Comparison of ENCODE assay signal across 10 cellular contexts in the genomic region with DNA sequence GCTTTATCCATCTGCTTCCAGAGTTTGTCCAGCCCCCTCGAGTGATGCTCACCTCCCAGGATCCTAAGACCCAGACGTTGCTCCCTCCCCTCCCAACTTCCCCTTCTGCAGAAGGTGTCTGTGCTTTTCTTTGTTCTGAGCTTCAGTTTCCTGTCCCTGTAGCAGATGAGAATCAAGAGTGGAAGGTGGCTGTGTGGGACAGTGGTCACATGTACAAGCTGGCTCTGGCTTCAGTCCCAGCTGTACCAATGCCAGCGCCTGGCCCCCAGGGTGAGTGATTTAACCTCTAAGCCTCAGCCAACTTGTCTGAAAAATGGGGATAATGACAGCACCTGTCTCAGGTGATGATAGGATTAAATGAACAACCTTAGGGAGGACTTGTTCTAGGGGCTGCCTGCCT. TPM values are rescaled to one million over a fixed set of nuclear protein-coding genes. Genes with fewer than 3 reads are reported as not detected.
DNase-seq lines count a peak whose midpoint lies in the region; ATAC-seq and TF ChIP-seq lines count a peak whose summit lies in the region.
"Had no signal": no experiment of that assay in that cellular context is flagged by ENCODE, and none has a peak within 500 bp of the region (broad histone marks: within the 10 kb centered on the region; RNA-seq: fewer than 3 reads in every experiment).

No MANE protein-coding gene starts in this region.

- H2AFZ ChIP-seq in GM23248: no peak overlapping the region

- in situ Hi-C loops in GM23248 (cut with MboI): no loop called here

- no peaks in the 10 kb centered on the region for H3K9me2 ChIP-seq in GM23248 (ENCODE audit: insufficient read depth)

- H3K36me3 ChIP-seq in GM23248 (ENCODE audit: low read depth): no peaks in the 10 kb centered on the region
- H3K36me3 ChIP-seq in mucosa of rectum (ENCODE audit: control insufficient read depth in 2 of 2, insufficient read depth in 2 of 2, low read length in 2 of 2): peaks cover 35 to 41% of the 10 kb centered on the region in 2 donors

- H3K4me1 ChIP-seq in GM23248 (ENCODE audit: insufficient read depth) (peaks cover 5% of the 10 kb centered on the region; the same call in 1 of the 2 replicates), mucosa of rectum (ENCODE audit: control insufficient read depth in 2 of 2, insufficient read depth in 2 of 2, low read length in 2 of 2) (peaks cover 58 to 64% of the 10 kb centered on the region in 2 donors)

- peaks cover 37% of the 10 kb centered on the region for H3K4me1 Mint-ChIP-seq in CD4-positive, alpha-beta T cell (ENCODE audit: low read depth)
- peaks cover 29% of the 10 kb centered on the region for H3K4me1 Mint-ChIP-seq in activated naive CD8-positive, alpha-beta T cell treated with anti-CD3 and anti-CD28 coated beads, Interleukin-2, amount 10 ng/mL, durations not matched to agents 7 days and 5 days

- no peak overlapping the region for H3K27ac ChIP-seq in CD4-positive, alpha-beta T cell (ENCODE audit: low read depth, low read length)
- H3K27ac ChIP-seq in GM23248 (no peak overlapping the region), mucosa of rectum (ENCODE audit: low read depth in 2 of 2, low read length in 2 of 2) (peak overlapping the region; percentile 79 to 83)

- 94 to 99% methylated on average over 3 of the region's 3 CpGs for WGBS in GM23248 (ENCODE audit: low coverage in 1 of 2, low lambda C conversion rate in 2 of 2, missing lambda C conversion rate in 2 of 2), 2 experiments

- no peaks in the 10 kb centered on the region for H3F3A ChIP-seq in GM23248 (ENCODE audit: insufficient read depth)

- no peak overlapping the region for H3K4me3 Mint-ChIP-seq in CD4-positive, alpha-beta T cell
- peak overlapping the region; percentile 70 for H3K4me3 Mint-ChIP-seq in activated naive CD8-positive, alpha-beta T cell treated with anti-CD3 and anti-CD28 coated beads, Interleukin-2, amount 10 ng/mL, durations not matched to agents 7 days and 5 days

- POLR2A ChIA-PET in CD4-positive, alpha-beta T cell (lab: Charles Lee): interaction anchor here (0.6 to 4.8 kb wide), 6 partner anchors 8 to 60 kb away, joined by 3 to 23 read pairs (median 6); a partner anchor contains a TSS
- POLR2A ChIA-PET in activated naive CD8-positive, alpha-beta T cell treated with anti-CD3 and anti-CD28 coated beads, Interleukin-2, amount 10 ng/mL, durations not matched to agents 7 days and 5 days (lab: Charles Lee): interaction anchor here (0.5 to 6.1 kb wide), 8 partner anchors 9 to 958 kb away, joined by 3 to 49 read pairs (median 6); a partner anchor contains a TSS

- H3K27me3 ChIP-seq in CD4-positive, alpha-beta T cell (ENCODE audit: control insufficient read depth, insufficient read depth, low read length): no peaks in the 10 kb centered on the region
- no peaks in the 10 kb centered on the region for H3K27me3 ChIP-seq in GM23248 (replicated peaks; ENCODE audit: insufficient read depth)
- H3K27me3 ChIP-seq in mucosa of rectum (ENCODE audit: control insufficient read depth in 2 of 2, insufficient read depth in 2 of 2, low read length in 2 of 2): no peaks in the 10 kb centered on the region

- H3K36me3 Mint-ChIP-seq in CD4-positive, alpha-beta T cell (ENCODE audit: low read depth): peaks cover 22% of the 10 kb centered on the region
- peaks cover 10% of the 10 kb centered on the region for H3K36me3 Mint-ChIP-seq in activated naive CD8-positive, alpha-beta T cell treated with anti-CD3 and anti-CD28 coated beads, Interleukin-2, amount 10 ng/mL, durations not matched to agents 7 days and 5 days

- H3K27me3 Mint-ChIP-seq in CD4-positive, alpha-beta T cell: no peaks in the 10 kb centered on the region
- no peaks in the 10 kb centered on the region for H3K27me3 Mint-ChIP-seq in activated naive CD8-positive, alpha-beta T cell treated with anti-CD3 and anti-CD28 coated beads, Interleukin-2, amount 10 ng/mL, durations not matched to agents 7 days and 5 days

- H3K9ac ChIP-seq in GM23248: peak overlapping the region; percentile 64; the same call in 1 of the 2 replicates
- peak overlapping the region; percentile 54 to 63 for H3K9ac ChIP-seq in mucosa of rectum (ENCODE audit: low read depth in 1 of 2, low read length in 2 of 2)

- no peak overlapping the region for H3K4me2 ChIP-seq in GM23248 (ENCODE audit: unreplicated experiment)

- H3K4me3 ChIP-seq in GM23248 (no peak overlapping the region), mucosa of rectum (ENCODE audit: low read length in 2 of 2) (peak overlapping the region; percentile 58 to 59)

- H3K79me2 ChIP-seq in GM23248 (ENCODE audit: insufficient read depth): no peaks in the 10 kb centered on the region

- ATAC-seq in CD4-positive, alpha-beta T cell (ENCODE audit: poor library complexity): peak; percentile 27
- no peak for ATAC-seq in activated naive CD8-positive, alpha-beta T cell treated with anti-CD3 and anti-CD28 coated beads, Interleukin-2, amount 10 ng/mL, durations not matched to agents 7 days and 5 days (ENCODE audit: low read depth)

- CTCF ChIA-PET in CD4-positive, alpha-beta T cell (lab: Charles Lee): interaction anchor here (0.7 to 6.2 kb wide), 9 partner anchors 9 to 107 kb away, joined by 3 to 70 read pairs (median 6); a partner anchor contains a TSS

- H3K27ac Mint-ChIP-seq in CD4-positive, alpha-beta T cell: peak overlapping the region; percentile 32
- peak overlapping the region; percentile 80 for H3K27ac Mint-ChIP-seq in activated naive CD8-positive, alpha-beta T cell treated with anti-CD3 and anti-CD28 coated beads, Interleukin-2, amount 10 ng/mL, durations not matched to agents 7 days and 5 days

- no peaks in the 10 kb centered on the region for H3K9me3 Mint-ChIP-seq in CD4-positive, alpha-beta T cell
- H3K9me3 Mint-ChIP-seq in activated naive CD8-positive, alpha-beta T cell treated with anti-CD3 and anti-CD28 coated beads, Interleukin-2, amount 10 ng/mL, durations not matched to agents 7 days and 5 days: no peaks in the 10 kb centered on the region
- H3K9me3 Mint-ChIP-seq: activated T-helper 2 cell treated with anti-CD3 and anti-CD28 coated beads, Interferon-gamma antibody, Interleukin-2, Interleukin-4, amounts not matched to agents 10 μg/mL and 5 μg/mL and 100 μg/mL, durations not matched to agents 14 hours and 24 hours and 36 hours had no signal

- H4K20me1 ChIP-seq in GM23248 (ENCODE audit: insufficient read depth): no peaks in the 10 kb centered on the region

- DNase-seq in CD4-positive, alpha-beta T cell: no peak
- DNase-seq in GM23248 (no peak), NCI-H2107 treated with DMSO at 0.1 percent for 48 hours (lab: John Stamatoyannopoulos, UW; ENCODE audit: unreplicated experiment) (no peak), NCI-H146 (lab: John Stamatoyannopoulos, UW) (no peak), AG20443 (ENCODE audit: low spot score) (no peak)
- DNase-seq in activated naive CD8-positive, alpha-beta T cell treated with anti-CD3 and anti-CD28 coated beads, Interleukin-2, amount 10 ng/mL, durations not matched to agents 7 days and 5 days: no peak
- no peak for DNase-seq in activated effector memory CD4-positive, alpha-beta T cell treated with anti-CD3 and anti-CD28 coated beads, Interleukin-2, amount 50 U/mL, for 16 hours

- H3K9me3 ChIP-seq in CD4-positive, alpha-beta T cell (ENCODE audit: control insufficient read depth, low read length): no peaks in the 10 kb centered on the region
- H3K9me3 ChIP-seq in GM23248 (ENCODE audit: low read depth) (no peaks in the 10 kb centered on the region), mucosa of rectum (ENCODE audit: control insufficient read depth in 2 of 2, low read length in 2 of 2) (no peaks in the 10 kb centered on the region)

- intact Hi-C loops in CD4-positive, alpha-beta T cell (cut with DNase I, micrococcal nuclease): loop anchor here in 1 of 2 experiments (1.0 kb wide), 2 partner anchors 20 to 124 kb away; no protein-coding TSS in a partner anchor

- no peak for TF ChIP-seq CTCF in CD4-positive, alpha-beta T cell (IDR thresholded peaks at IDR 0.05)

RNA-seq across cellular contexts. Expression of a gene that starts 7.7 kb away (rescaled TPM):
- total RNA-seq in CD4-positive, alpha-beta T cell: not detected
- total RNA-seq in GM23248 (2014; rRNA removed; shearing (Covaris generic)): not detected in 2 replicates
- polyA plus RNA-seq in GM23248 (2016; fragmentation: Nextera tagmentation; extraction: Ambion mirVana): 0.16 TPM in 1 of 2 replicates, not detected in the other
- total RNA-seq in activated naive CD8-positive, alpha-beta T cell treated with anti-CD3 and anti-CD28 coated beads, Interleukin-2, amount 10 ng/mL, durations not matched to agents 7 days and 5 days: not detected
- total RNA-seq: activated T-helper 2 cell treated with anti-CD3 and anti-CD28 coated beads, Interferon-gamma antibody, Interleukin-2, Interleukin-4, amounts not matched to agents 10 μg/mL and 5 μg/mL and 100 μg/mL, durations not matched to agents 14 hours and 24 hours and 36 hours; frontal cortex had no signal

RNA-seq across cellular contexts. Expression of a gene that starts 8.6 kb away (rescaled TPM):
- 1 to 10 TPM; 2.2 to 2.4 TPM for total RNA-seq in CD4-positive, alpha-beta T cell
- total RNA-seq in GM23248 (2014; rRNA removed; shearing (Covaris generic)): 44.7 and 53.7 TPM in 2 replicates
- 20.0 and 22.7 TPM in 2 replicates for polyA plus RNA-seq in GM23248 (2016; fragmentation: Nextera tagmentation; extraction: Ambion mirVana)
- total RNA-seq in activated naive CD8-positive, alpha-beta T cell treated with anti-CD3 and anti-CD28 coated beads, Interleukin-2, amount 10 ng/mL, durations not matched to agents 7 days and 5 days: 10 to 100 TPM; 32.5 to 32.8 TPM

RNA-seq across cellular contexts. Expression of a gene that starts 21.0 kb away (rescaled TPM):
- 100 to 1,000 TPM; 206 to 224 TPM for total RNA-seq in CD4-positive, alpha-beta T cell
- total RNA-seq in GM23248 (2014; rRNA removed; shearing (Covaris generic)): 61.7 and 80.8 TPM in 2 replicates
- 81.6 and 92.2 TPM in 2 replicates for polyA plus RNA-seq in GM23248 (2016; fragmentation: Nextera tagmentation; extraction: Ambion mirVana)
- 100 to 1,000 TPM; 286 to 287 TPM for total RNA-seq in activated naive CD8-positive, alpha-beta T cell treated with anti-CD3 and anti-CD28 coated beads, Interleukin-2, amount 10 ng/mL, durations not matched to agents 7 days and 5 days

RNA-seq across cellular contexts. Expression of a gene that starts 53.9 kb away (rescaled TPM):
- 10 to 100 TPM; 19.9 to 21.5 TPM for total RNA-seq in CD4-positive, alpha-beta T cell
- total RNA-seq in GM23248 (2014; rRNA removed; shearing (Covaris generic)): 2.5 and 3.2 TPM in 2 replicates
- 13.6 and 14.2 TPM in 2 replicates for polyA plus RNA-seq in GM23248 (2016; fragmentation: Nextera tagmentation; extraction: Ambion mirVana)
- total RNA-seq in activated naive CD8-positive, alpha-beta T cell treated with anti-CD3 and anti-CD28 coated beads, Interleukin-2, amount 10 ng/mL, durations not matched to agents 7 days and 5 days: 10 to 100 TPM; 28.1 to 28.2 TPM

Comparison
In these comparisons a context has a peak if more than half of its experiments do, and no peak if none do; other contexts are left out.
1. H3K27ac ChIP-seq: peak in mucosa of rectum (2 of 2); none in CD4-positive, alpha-beta T cell (single experiment) and GM23248 (single experiment).
2. RNA of a gene that starts 8.6 kb away (total RNA-seq): 44.7 to 53.7 TPM in GM23248 and 32.5 to 32.8 TPM in activated naive CD8-positive, alpha-beta T cell treated with anti-CD3 and anti-CD28 coated beads, Interleukin-2, amount 10 ng/mL, durations not matched to agents 7 days and 5 days; 2.2 to 2.4 TPM in CD4-positive, alpha-beta T cell; every median in the first group is over 4 times any median in the second.